In genomic region chr3:111761309-111761795, GRCh38 we compare ENCODE assay signal across 9 cellular contexts.
DNase-seq lines count a peak whose midpoint lies in the region; ATAC-seq and TF ChIP-seq lines count a peak whose summit lies in the region.
"Had no signal": no experiment of that assay in that cellular context is flagged by ENCODE, and none has a peak within 500 bp of the region (broad histone marks: within the 10 kb centered on the region; RNA-seq: fewer than 3 reads in every experiment).

No MANE protein-coding gene starts in this region.

- H3K27ac Mint-ChIP-seq in Calu3 (ENCODE audit: unreplicated experiment) = peak overlapping the region; percentile 60
- H3K27ac Mint-ChIP-seq in activated CD4-positive, alpha-beta T cell treated with anti-CD3 and anti-CD28 coated beads, Interleukin-2, amount 10 ng/mL, durations not matched to agents 24 days and 14 days = no peak overlapping the region
- H3K27ac Mint-ChIP-seq: activated naive CD8-positive, alpha-beta T cell had no signal

- H3K36me3 Mint-ChIP-seq in Calu3 (ENCODE audit: insufficient read depth, unreplicated experiment) = no peaks in the 10 kb centered on the region
- H3K36me3 Mint-ChIP-seq in activated CD4-positive, alpha-beta T cell treated with anti-CD3 and anti-CD28 coated beads, Interleukin-2, amount 10 ng/mL, durations not matched to agents 24 days and 14 days (ENCODE audit: low read depth) = no peaks in the 10 kb centered on the region
- H3K36me3 Mint-ChIP-seq: activated naive CD8-positive, alpha-beta T cell had no signal

- BruUV-seq in Calu3 (replicated peaks; lab: Mats Ljungman, UMichigan) = no TSS peak

- ATAC-seq in HG03095 (IDR thresholded peaks at IDR 0.05; ENCODE audit: unreplicated experiment) = peak; percentile 63
- ATAC-seq in omental fat pad (ENCODE audit: low FRiP score) = peak; percentile 21
- ATAC-seq in HG03097 (IDR thresholded peaks at IDR 0.05; ENCODE audit: low FRiP score, unreplicated experiment) = no peak
- no peak for ATAC-seq in HG03571 (IDR thresholded peaks at IDR 0.05; ENCODE audit: unreplicated experiment)

- H3K4me3 ChIP-seq in choroid plexus epithelial cell (ENCODE audit: low read depth, low read length) = no peak overlapping the region

- intact Hi-C loops in Calu3 (cut with micrococcal nuclease; ENCODE audit: unreplicated experiment) = no loop called here
- intact Hi-C loops in activated CD4-positive, alpha-beta T cell treated with anti-CD3 and anti-CD28 coated beads, Interleukin-2, amount 10 ng/mL, durations not matched to agents 24 days and 14 days (cut with micrococcal nuclease) = no loop called here

- no peaks in the 10 kb centered on the region for H3K27me3 Mint-ChIP-seq in Calu3 (ENCODE audit: unreplicated experiment)
- no peaks in the 10 kb centered on the region for H3K27me3 Mint-ChIP-seq in activated CD4-positive, alpha-beta T cell treated with anti-CD3 and anti-CD28 coated beads, Interleukin-2, amount 10 ng/mL, durations not matched to agents 24 days and 14 days
- H3K27me3 Mint-ChIP-seq: activated naive CD8-positive, alpha-beta T cell had no signal

- TF ChIP-seq CTCF in Calu3 (IDR thresholded peaks at IDR 0.05; ENCODE audit: unreplicated experiment) (no peak), choroid plexus epithelial cell (conservative IDR thresholded peaks at IDR 0.05; ENCODE audit: low read depth, low read length) (no peak), omental fat pad (IDR thresholded peaks at IDR 0.05) (no peak)

- H3K4me3 Mint-ChIP-seq in Calu3 (ENCODE audit: low read depth, unreplicated experiment) = no peak overlapping the region
- H3K4me3 Mint-ChIP-seq in activated CD4-positive, alpha-beta T cell treated with anti-CD3 and anti-CD28 coated beads, Interleukin-2, amount 10 ng/mL, durations not matched to agents 24 days and 14 days = no peak overlapping the region
- H3K4me3 Mint-ChIP-seq: activated naive CD8-positive, alpha-beta T cell had no signal

- peaks cover 2% of the 10 kb centered on the region for H3K9me3 Mint-ChIP-seq in Calu3 (ENCODE audit: low read depth, unreplicated experiment)
- H3K9me3 Mint-ChIP-seq in activated CD4-positive, alpha-beta T cell treated with anti-CD3 and anti-CD28 coated beads, Interleukin-2, amount 10 ng/mL, durations not matched to agents 24 days and 14 days = no peaks in the 10 kb centered on the region

- peaks cover 38% of the 10 kb centered on the region for H3K4me1 Mint-ChIP-seq in Calu3 (ENCODE audit: low read depth, unreplicated experiment)
- peaks cover 2% of the 10 kb centered on the region for H3K4me1 Mint-ChIP-seq in activated CD4-positive, alpha-beta T cell treated with anti-CD3 and anti-CD28 coated beads, Interleukin-2, amount 10 ng/mL, durations not matched to agents 24 days and 14 days

- CTCF ChIA-PET in Calu3 (lab: Charles Lee) = interaction anchor here (0.6 to 1.6 kb wide), 6 partner anchors 14 to 99 kb away, joined by 3 to 7 read pairs (median 4); no protein-coding TSS in a partner anchor

- DNase-seq in Calu3 (no peak), choroid plexus epithelial cell (ENCODE audit: low read depth) (peak; percentile 87), omental fat pad (ENCODE audit: low spot score) (no peak), NCI-H510A treated with DMSO at 0.1 percent for 48 hours (lab: John Stamatoyannopoulos, UW) (no peak)
- DNase-seq in activated CD4-positive, alpha-beta T cell treated with anti-CD3 and anti-CD28 coated beads, Interleukin-2, amount 10 ng/mL, durations not matched to agents 24 days and 14 days = no peak

Comparison
In these comparisons a context has a peak if more than half of its experiments do, and no peak if none do; other contexts are left out.
1. ATAC-seq: peak in HG03095 (single experiment) and omental fat pad (single experiment); none in HG03097 (single experiment) and HG03571 (single experiment).